In the genomic region with DNA sequence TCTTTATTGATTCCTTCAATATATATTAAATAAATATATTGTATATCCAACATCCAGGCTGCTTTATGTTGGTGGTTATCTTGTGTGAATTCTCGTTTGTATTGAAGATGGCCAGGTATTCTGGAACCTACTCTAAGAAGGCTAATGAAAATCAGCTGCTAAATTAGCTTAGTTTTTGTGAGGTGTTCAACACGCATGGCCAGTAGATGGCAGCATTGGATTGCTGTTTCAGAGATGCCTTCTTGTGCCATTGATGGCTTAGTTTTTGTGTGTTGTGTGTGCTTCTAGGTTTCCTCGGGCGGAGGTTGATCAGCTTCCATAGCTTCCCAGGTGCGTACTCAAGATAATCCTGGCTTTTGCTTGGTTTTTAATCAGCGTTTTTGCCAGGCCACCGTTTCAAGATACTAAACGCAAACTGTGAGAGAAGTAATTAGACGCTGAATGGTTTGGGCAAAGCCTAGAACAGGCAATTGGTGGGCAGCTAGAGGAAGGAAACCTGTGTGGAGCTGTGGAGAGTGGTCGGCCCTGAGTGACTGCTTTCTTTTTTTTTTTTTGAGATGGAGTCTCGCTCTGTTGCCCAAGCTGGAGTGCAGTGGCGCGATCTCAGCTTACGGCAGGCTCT, we compare ENCODE assay signal across 8 cellular contexts. TPM values are rescaled to one million over a fixed set of nuclear protein-coding genes. Genes with fewer than 3 reads are reported as not detected.
A peak's percentile ranks its signal among the peaks of the same experiment; 100 is the strongest.
DNase-seq lines count a peak whose midpoint lies in the region; ATAC-seq, FAIRE-seq and TF ChIP-seq lines count a peak whose summit lies in the region.

No MANE protein-coding gene starts in this region.

- H3K4me3 ChIP-seq in mucosa of descending colon = no peak overlapping the region

- no peak overlapping the region for H3K27ac ChIP-seq in C4-2B

- peak; percentile 81 for TF ChIP-seq CTCF in C4-2B (conservative IDR thresholded peaks at IDR 0.05)
- peak; percentile 60 for TF ChIP-seq CTCF in mucosa of descending colon (IDR thresholded peaks at IDR 0.05)

- peak; percentile 83 for FAIRE-seq in endometrium (lab: Jason Lieb, UNC)

- no peaks in the 10 kb centered on the region for H3K9me3 ChIP-seq in mucosa of descending colon

- DNase-seq in NCI-H82 treated with DMSO at 0.1 percent for 48 hours (lab: John Stamatoyannopoulos, UW; ENCODE audit: unreplicated experiment) (peak; percentile 60), mucosa of descending colon (peak in 1 of 3 donors; percentile 90)
- peak; percentile 47 to 48 for DNase-seq in activated CD8-positive, alpha-beta memory T cell treated with anti-CD3 and anti-CD28 coated beads for 4 hours (ENCODE audit: low read depth in 2 of 2)
- peak; percentile 44 to 54 for DNase-seq in stimulated activated CD8-positive, alpha-beta memory T cell treated with anti-CD3 and anti-CD28 coated beads, Interleukin-7, amount 100 ng/mL, for 1 hour (ENCODE audit: low read depth in 2 of 2)

- H3K36me3 ChIP-seq in mucosa of descending colon (ENCODE audit: low read depth) = no peaks in the 10 kb centered on the region

- ATAC-seq in GM19324 (IDR thresholded peaks at IDR 0.05; ENCODE audit: low FRiP score, unreplicated experiment) (peak; percentile 52), HG03565 (IDR thresholded peaks at IDR 0.05; ENCODE audit: unreplicated experiment) (peak; percentile 68), mucosa of descending colon (peak; percentile 88)

- intact Hi-C loops in mucosa of descending colon (cut with DNase I, micrococcal nuclease) = no loop called here

- H3K4me1 ChIP-seq in mucosa of descending colon (ENCODE audit: low read depth) = no peaks in the 10 kb centered on the region

RNA-seq across cellular contexts. Expression of a gene that starts 15.1 kb away (rescaled TPM):
- 10 to 100 TPM in 2 of 3 donors, 1 to 10 TPM in 1; 7.9 to 11.6 (median 10.1) TPM for total RNA-seq in mucosa of descending colon
